9 cellular contexts compared by ENCODE assay signal in genomic region chr7:5695709-5696345, GRCh38.
DNase-seq lines count a peak whose midpoint lies in the region; ATAC-seq and TF ChIP-seq lines count a peak whose summit lies in the region.
"Had no signal": no experiment of that assay in that cellular context is flagged by ENCODE, and none has a peak within 500 bp of the region (broad histone marks: within the 10 kb centered on the region; RNA-seq: fewer than 3 reads in every experiment).

No MANE protein-coding gene starts in this region.

- H3K27ac Mint-ChIP-seq in nephron progenitor cell, result peak overlapping the region; percentile 92

- no peaks in the 10 kb centered on the region for H3K27me3 Mint-ChIP-seq in nephron progenitor cell (ENCODE audit: low read depth, poor library complexity)

- H3K27ac ChIP-seq in BLaER1, result peak overlapping the region; percentile 23; the same call in 1 of the 2 replicates
- peak overlapping the region; percentile 76 for H3K27ac ChIP-seq in effector memory CD4-positive, alpha-beta T cell (ENCODE audit: insufficient read depth, low read length, poor library complexity, severe bottlenecking)
- H3K27ac ChIP-seq: KMS-11 had no signal

- no peak for TF ChIP-seq CTCF in nephron progenitor cell (IDR thresholded peaks at IDR 0.05)

- peaks cover 100% of the 10 kb centered on the region for H4K20me1 ChIP-seq in BLaER1

- no peak overlapping the region; the same call in 1 of the 2 replicates for H3K4me3 ChIP-seq in BLaER1
- peak overlapping the region; percentile 55 for H3K4me3 ChIP-seq in effector memory CD4-positive, alpha-beta T cell (ENCODE audit: insufficient read depth, low read depth, low read length, poor library complexity, severe bottlenecking)

- peak overlapping the region; percentile 85 for H3K4me2 ChIP-seq in BLaER1
- H3K4me2 ChIP-seq: KMS-11 had no signal

- H3K36me3 ChIP-seq in BLaER1, result peaks cover 35% of the 10 kb centered on the region
- no peaks in the 10 kb centered on the region for H3K36me3 ChIP-seq in effector memory CD4-positive, alpha-beta T cell (ENCODE audit: control insufficient read depth, insufficient read depth, low read length)

- no peak overlapping the region for H3K4me3 Mint-ChIP-seq in nephron progenitor cell

- H3K9ac ChIP-seq in BLaER1, result peak overlapping the region; percentile 39
- H3K9ac ChIP-seq: KMS-11 had no signal

- DNase-seq in NCI-H774 (lab: John Stamatoyannopoulos, UW), result peak; percentile 13
- no peak for DNase-seq in effector memory CD4-positive, alpha-beta T cell
- no peak for DNase-seq in nephron progenitor cell
- no peak for DNase-seq in RKO (ENCODE audit: low spot score)

- H3K9me3 Mint-ChIP-seq in nephron progenitor cell, result no peaks in the 10 kb centered on the region

- peaks cover 94% of the 10 kb centered on the region for H3K4me1 Mint-ChIP-seq in nephron progenitor cell

- H3K36me3 Mint-ChIP-seq in nephron progenitor cell (ENCODE audit: low read depth), result peaks cover 15% of the 10 kb centered on the region

- no peak for ATAC-seq in HG03469 (IDR thresholded peaks at IDR 0.05; ENCODE audit: unreplicated experiment)
- no peak for ATAC-seq in activated CD4-positive, CD25-positive, alpha-beta regulatory T cell treated with anti-CD3 and anti-CD28 coated beads, Interleukin-2, amount 50 U/mL, for 24 hours
- no peak for ATAC-seq in HG02798 (IDR thresholded peaks at IDR 0.05; ENCODE audit: poor library complexity, unreplicated experiment)

- no peaks in the 10 kb centered on the region for H3K9me3 ChIP-seq in BLaER1
- H3K9me3 ChIP-seq in effector memory CD4-positive, alpha-beta T cell (ENCODE audit: control insufficient read depth, low read length), result no peaks in the 10 kb centered on the region

- peaks cover 91% of the 10 kb centered on the region for H3K4me1 ChIP-seq in BLaER1
- peaks cover 81% of the 10 kb centered on the region for H3K4me1 ChIP-seq in effector memory CD4-positive, alpha-beta T cell (ENCODE audit: control insufficient read depth, insufficient read depth, low read length, poor library complexity, severe bottlenecking)

- no peaks in the 10 kb centered on the region for H3K27me3 ChIP-seq in BLaER1
- H3K27me3 ChIP-seq in effector memory CD4-positive, alpha-beta T cell (replicated peaks; ENCODE audit: control insufficient read depth, insufficient read depth, low read length, poor library complexity, severe bottlenecking), result no peaks in the 10 kb centered on the region
